ENCODE assay signal across 15 cellular contexts in the genomic region with DNA sequence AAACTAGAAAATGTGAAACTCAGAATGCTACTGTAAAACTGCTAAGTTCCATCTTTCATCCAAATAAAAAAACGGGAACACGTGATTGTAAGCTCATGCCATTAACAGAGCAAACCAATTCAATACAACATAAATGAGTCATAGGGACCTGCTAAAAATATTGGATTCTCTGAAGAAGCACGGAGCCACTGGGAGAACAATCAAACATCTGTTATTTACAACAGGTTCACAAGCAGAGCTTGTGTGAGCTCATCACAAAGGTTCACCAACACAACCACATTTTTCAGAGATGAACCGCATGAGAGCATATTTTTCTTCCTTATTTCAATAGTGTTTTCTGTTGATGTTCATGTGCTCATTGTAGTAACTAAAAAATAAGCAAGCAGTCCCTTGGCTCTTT.
DNase-seq lines count a peak whose midpoint lies in the region; ATAC-seq and TF ChIP-seq lines count a peak whose summit lies in the region.
"Had no signal": no experiment of that assay in that cellular context is flagged by ENCODE, and none has a peak within 500 bp of the region (broad histone marks: within the 10 kb centered on the region; RNA-seq: fewer than 3 reads in every experiment).

No MANE protein-coding gene starts in this region.

- H3K4me3 ChIP-seq in AG09309 (ENCODE audit: control insufficient read depth, low read depth, low read length) (no peak overlapping the region), fibroblast of villous mesenchyme (ENCODE audit: low read depth, low read length) (no peak overlapping the region)
- H3K4me3 ChIP-seq: thoracic aorta had no signal

- TF ChIP-seq CTCF in AG09309 (IDR thresholded peaks at IDR 0.05; ENCODE audit: control insufficient read depth, insufficient read depth, low read depth, low read length, missing control alignments) (no peak), fibroblast of villous mesenchyme (IDR thresholded peaks at IDR 0.05; ENCODE audit: insufficient read depth, low read depth, low read length) (no peak)

- peak; percentile 53 for DNase-seq in AG09309 (ENCODE audit: low read depth)
- peak; percentile 89 for DNase-seq in HT1080 (ENCODE audit: low read depth)
- DNase-seq in NCI-H774 (lab: John Stamatoyannopoulos, UW), result peak; percentile 97
- DNase-seq in fibroblast of villous mesenchyme (ENCODE audit: low read depth), result peak; percentile 69
- DNase-seq in NCI-H1930 (lab: John Stamatoyannopoulos, UW), result no peak
- no peak for DNase-seq in H4 (ENCODE audit: low spot score)
- no peak for DNase-seq in NCI-H526 treated with DMSO at 0.1 percent for 48 hours (lab: John Stamatoyannopoulos, UW)
- DNase-seq: activated CD8-positive, alpha-beta memory T cell treated with anti-CD3 and anti-CD28 coated beads for 24 hours; activated effector memory CD4-positive, alpha-beta T cell treated with anti-CD3 and anti-CD28 coated beads, Interleukin-2, amount 50 U/mL, for 16 hours; naive thymus-derived CD8-positive, alpha-beta T cell; NCI-H2029 treated with DMSO at 0.1 percent for 48 hours; stimulated activated CD4-positive, alpha-beta T cell treated with anti-CD3 and anti-CD28 coated beads, Interleukin-2, amount 100 ng/mL, for 48 hours; stimulated activated CD8-positive, alpha-beta memory T cell treated with anti-CD3 and anti-CD28 coated beads, Interleukin-4, amount 100 ng/mL, for 48 hours had no signal

- no peak for ATAC-seq in HG03025 (IDR thresholded peaks at IDR 0.05; ENCODE audit: low FRiP score, unreplicated experiment)
- ATAC-seq: naive thymus-derived CD8-positive, alpha-beta T cell had no signal

Comparison
In these comparisons a context has a peak if more than half of its experiments do, and no peak if none do; other contexts are left out.
1. DNase-seq: peak in AG09309 (single experiment), HT1080 (single experiment), NCI-H774 (single experiment) and fibroblast of villous mesenchyme (single experiment); none in NCI-H1930 (0 of 2), H4 (single experiment) and NCI-H526 treated with DMSO at 0.1 percent for 48 hours (single experiment).